In genomic region chr17:58249270-58250133, GRCh38 we compare ENCODE assay signal across 8 cellular contexts. TPM values are rescaled to one million over a fixed set of nuclear protein-coding genes. Genes with fewer than 3 reads are reported as not detected.
DNase-seq lines count a peak whose midpoint lies in the region; ATAC-seq and TF ChIP-seq lines count a peak whose summit lies in the region.

No MANE protein-coding gene starts in this region.

- intact Hi-C loops in Right ventricle myocardium superior (cut with DNase I), result loop anchor here (10.0 kb wide), 1 partner anchor 195 kb away; no protein-coding TSS in a partner anchor
- intact Hi-C loops in thyroid gland (cut with DNase I), result no loop called here

- ATAC-seq in GM18502 (IDR thresholded peaks at IDR 0.05; ENCODE audit: poor library complexity, unreplicated experiment) (peak; percentile 66), Right ventricle myocardium superior (ENCODE audit: poor library complexity) (peak; percentile 96)

- WGBS in thyroid gland, 2 donors, result 11 to 12% methylated on average over 18 to 24 of the region's 57 CpGs

- TF ChIP-seq CTCF in 22Rv1 (IDR thresholded peaks at IDR 0.05) (peak; percentile 97), parathyroid adenoma (IDR thresholded peaks at IDR 0.05) (peak; percentile 92), thyroid gland (IDR thresholded peaks at IDR 0.05) (peak; percentile 61 to 96 (median 81))

- no peaks in the 10 kb centered on the region for H3K79me2 ChIP-seq in Karpas-422 (ENCODE audit: low read length)
- H3K79me2 ChIP-seq in parathyroid adenoma, result no peaks in the 10 kb centered on the region

- no peaks in the 10 kb centered on the region for H4K20me1 ChIP-seq in Karpas-422 (ENCODE audit: insufficient read depth, low read depth, low read length)

- H3K27me3 Mint-ChIP-seq in activated naive CD4-positive, alpha-beta T cell treated with anti-CD3 and anti-CD28 coated beads, Interleukin-2, amount 50 U/mL, for 24 hours, result no peaks in the 10 kb centered on the region

- no peaks in the 10 kb centered on the region for H3K36me3 ChIP-seq in Karpas-422 (ENCODE audit: insufficient read depth, low read length)
- H3K36me3 ChIP-seq in parathyroid adenoma (ENCODE audit: control insufficient read depth, insufficient read depth, low read length), result no peaks in the 10 kb centered on the region
- no peaks in the 10 kb centered on the region for H3K36me3 ChIP-seq in thyroid gland

- H3K4me1 ChIP-seq in Karpas-422 (ENCODE audit: low read length) (peaks cover 4% of the 10 kb centered on the region), parathyroid adenoma (peaks cover 8% of the 10 kb centered on the region), thyroid gland (peaks cover 4 to 7% of the 10 kb centered on the region in 2 donors)

- no peaks in the 10 kb centered on the region for H3K9me3 Mint-ChIP-seq in activated naive CD4-positive, alpha-beta T cell treated with anti-CD3 and anti-CD28 coated beads, Interleukin-2, amount 50 U/mL, for 24 hours

- no peaks in the 10 kb centered on the region for H3K9me2 ChIP-seq in Karpas-422 (replicated peaks; ENCODE audit: insufficient read depth, low read length)

- no peaks in the 10 kb centered on the region for H3K36me3 Mint-ChIP-seq in activated naive CD4-positive, alpha-beta T cell treated with anti-CD3 and anti-CD28 coated beads, Interleukin-2, amount 50 U/mL, for 24 hours

- no peaks in the 10 kb centered on the region for H3K27me3 ChIP-seq in Karpas-422 (ENCODE audit: low read length)
- no peaks in the 10 kb centered on the region for H3K27me3 ChIP-seq in parathyroid adenoma (ENCODE audit: control insufficient read depth, insufficient read depth, low read length)
- H3K27me3 ChIP-seq in thyroid gland, result no peaks in the 10 kb centered on the region

- H3K4me2 ChIP-seq in Karpas-422 (ENCODE audit: low read depth, low read length, poor library complexity, severe bottlenecking), result no peak overlapping the region
- H3K4me2 ChIP-seq in parathyroid adenoma (ENCODE audit: low read length), result peak overlapping the region; percentile 93

- H3K27ac Mint-ChIP-seq in activated naive CD4-positive, alpha-beta T cell treated with anti-CD3 and anti-CD28 coated beads, Interleukin-2, amount 50 U/mL, for 24 hours, result peak overlapping the region; percentile 79

- H2AFZ ChIP-seq in Karpas-422 (ENCODE audit: low read length), result peak overlapping the region; percentile 66
- H2AFZ ChIP-seq in parathyroid adenoma, result peak overlapping the region; percentile 94

- peak overlapping the region; percentile 41 for H3K9ac ChIP-seq in Karpas-422 (ENCODE audit: low read length)
- H3K9ac ChIP-seq in parathyroid adenoma, result no peak overlapping the region

- DNase-seq in Karpas-422, result peak; percentile 88
- DNase-seq in SK-N-DZ (ENCODE audit: low spot score), result peak; percentile 70
- DNase-seq in Right ventricle myocardium superior, result peak; percentile 76
- peak; percentile 47 to 62 for DNase-seq in thyroid gland

- H3K9me3 ChIP-seq in Karpas-422 (ENCODE audit: low read length), result no peaks in the 10 kb centered on the region
- H3K9me3 ChIP-seq in parathyroid adenoma (ENCODE audit: control insufficient read depth, low read length), result no peaks in the 10 kb centered on the region
- no peaks in the 10 kb centered on the region for H3K9me3 ChIP-seq in thyroid gland

- peak overlapping the region; percentile 81 for H3K4me3 Mint-ChIP-seq in activated naive CD4-positive, alpha-beta T cell treated with anti-CD3 and anti-CD28 coated beads, Interleukin-2, amount 50 U/mL, for 24 hours

- TF ChIP-seq POLR2A in thyroid gland (IDR thresholded peaks at IDR 0.05), result no peak

- no peak overlapping the region for H3K4me3 ChIP-seq in Karpas-422 (ENCODE audit: low read length)
- peak overlapping the region; percentile 54 for H3K4me3 ChIP-seq in parathyroid adenoma (ENCODE audit: low read depth, low read length)
- peak overlapping the region; percentile 16 to 31 (median 24) for H3K4me3 ChIP-seq in thyroid gland (replicated peaks in 1 of 3)

- H3K4me1 Mint-ChIP-seq in activated naive CD4-positive, alpha-beta T cell treated with anti-CD3 and anti-CD28 coated beads, Interleukin-2, amount 50 U/mL, for 24 hours, result peaks cover 9% of the 10 kb centered on the region

- H3K27ac ChIP-seq in 22Rv1, result no peak overlapping the region
- H3K27ac ChIP-seq in Karpas-422 (ENCODE audit: low read length), result no peak overlapping the region
- H3K27ac ChIP-seq in parathyroid adenoma, result no peak overlapping the region
- no peak overlapping the region for H3K27ac ChIP-seq in thyroid gland

RNA-seq across cellular contexts. Expression of gene LPO, which starts 11.1 kb away (rescaled TPM):
- 0.36 TPM in 1 of 2 replicates, not detected in the other for total RNA-seq in Karpas-422 (2014; rRNA removed; shearing (Covaris generic); ENCODE audit: low replicate concordance)
- not detected in 2 replicates for polyA plus RNA-seq in SK-N-DZ (2014; cell fraction: cytosol; rRNA removed)
- polyA plus RNA-seq in SK-N-DZ (2014; cell fraction: nucleus; rRNA removed), result not detected in 2 replicates
- total RNA-seq in Right ventricle myocardium superior (not detected), thyroid gland (under 1 TPM in 1 of 4 donors, not detected in 3; 0.27 TPM)

RNA-seq across cellular contexts. Expression of gene MKS1, which starts 30.4 kb away (rescaled TPM):
- total RNA-seq in Karpas-422 (2014; rRNA removed; shearing (Covaris generic); ENCODE audit: low replicate concordance), result 17.5 and 20.8 TPM in 2 replicates
- 32.5 and 41.0 TPM in 2 replicates for polyA plus RNA-seq in SK-N-DZ (2014; cell fraction: cytosol; rRNA removed)
- polyA plus RNA-seq in SK-N-DZ (2014; cell fraction: nucleus; rRNA removed), result 111 and 119 TPM in 2 replicates
- total RNA-seq in Right ventricle myocardium superior (7.9 TPM), thyroid gland (10 to 100 TPM; 11.6 to 24.1 (median 15.2) TPM)

RNA-seq across cellular contexts. Expression of gene MPO, which starts 31.2 kb away (rescaled TPM):
- total RNA-seq in Karpas-422 (2014; rRNA removed; shearing (Covaris generic); ENCODE audit: low replicate concordance), result not detected in 2 replicates
- 0.38 and 0.44 TPM in 2 replicates for polyA plus RNA-seq in SK-N-DZ (2014; cell fraction: cytosol; rRNA removed)
- 0.33 and 0.51 TPM in 2 replicates for polyA plus RNA-seq in SK-N-DZ (2014; cell fraction: nucleus; rRNA removed)
- 0.05 TPM for total RNA-seq in Right ventricle myocardium superior
- under 1 TPM in 2 of 4 donors, not detected in 2; 0.24 to 0.45 TPM for total RNA-seq in thyroid gland

RNA-seq across cellular contexts. Expression of gene EPX, which starts 57.0 kb away (rescaled TPM):
- not detected in 2 replicates for total RNA-seq in Karpas-422 (2014; rRNA removed; shearing (Covaris generic); ENCODE audit: low replicate concordance)
- polyA plus RNA-seq in SK-N-DZ (2014; cell fraction: cytosol; rRNA removed), result not detected in 2 replicates
- polyA plus RNA-seq in SK-N-DZ (2014; cell fraction: nucleus; rRNA removed), result not detected in 2 replicates
- total RNA-seq in Right ventricle myocardium superior (not detected), thyroid gland (not detected)
